ENCODE assay signal across 18 cellular contexts in genomic region chr5:91339053-91339710, GRCh38. TPM values are rescaled to one million over a fixed set of nuclear protein-coding genes. Genes with fewer than 3 reads are reported as not detected.
DNase-seq lines count a peak whose midpoint lies in the region; ATAC-seq, FAIRE-seq and TF ChIP-seq lines count a peak whose summit lies in the region.
"Had no signal": no experiment of that assay in that cellular context is flagged by ENCODE, and none has a peak within 500 bp of the region (broad histone marks: within the 10 kb centered on the region; RNA-seq: fewer than 3 reads in every experiment).

No MANE protein-coding gene starts in this region.

- peak overlapping the region; percentile 64 for H3K27ac Mint-ChIP-seq in WTC11
- H3K27ac Mint-ChIP-seq: activated T-helper 1 cell treated with anti-CD3 and anti-CD28 coated beads, Interleukin-12 subunit alpha, Interleukin-12 subunit beta, Interleukin-2, Interleukin-4 antibody, amounts not matched to agents 30 ng/mL and 10 ng/mL and 1 ng/mL, durations not matched to agents 14 hours and 24 hours and 36 hours; memory B cell had no signal

- H3K9ac ChIP-seq in kidney (ENCODE audit: low read length in 2 of 2) = no peak overlapping the region

- H3K36me3 ChIP-seq in gastroesophageal sphincter (no peaks in the 10 kb centered on the region), stomach (no peaks in the 10 kb centered on the region), kidney (ENCODE audit: control insufficient read depth in 1 of 2, insufficient read depth in 2 of 2, low read length in 2 of 2) (no peaks in the 10 kb centered on the region), esophagus squamous epithelium (no peaks in the 10 kb centered on the region)

- no peaks in the 10 kb centered on the region for H3K4me1 ChIP-seq in right cardiac atrium (ENCODE audit: control insufficient read depth, insufficient read depth, low read length)
- peaks cover 0 to 14% (median 0%) of the 10 kb centered on the region in 3 donors for H3K4me1 ChIP-seq in gastroesophageal sphincter
- H3K4me1 ChIP-seq in stomach = peaks cover 0 to 8% (median 0%) of the 10 kb centered on the region in 4 donors
- no peaks in the 10 kb centered on the region for H3K4me1 ChIP-seq in kidney (ENCODE audit: control insufficient read depth in 1 of 2, insufficient read depth in 1 of 2, low read depth in 1 of 2, low read length in 2 of 2)
- no peaks in the 10 kb centered on the region for H3K4me1 ChIP-seq in esophagus squamous epithelium

- no peaks in the 10 kb centered on the region for H3K27me3 ChIP-seq in right cardiac atrium (ENCODE audit: control insufficient read depth, insufficient read depth)
- H3K27me3 ChIP-seq in gastroesophageal sphincter = no peaks in the 10 kb centered on the region
- H3K27me3 ChIP-seq in stomach = no peaks in the 10 kb centered on the region
- H3K27me3 ChIP-seq in esophagus squamous epithelium = no peaks in the 10 kb centered on the region

- no peak for FAIRE-seq in kidney (lab: Jason Lieb, UNC)
- FAIRE-seq: A204.1, GM12891, small intestine had no signal

- H3K4me3 Mint-ChIP-seq in WTC11 = peak overlapping the region; percentile 12; the same call in 1 of the 2 replicates
- H3K4me3 Mint-ChIP-seq: activated T-helper 1 cell treated with anti-CD3 and anti-CD28 coated beads, Interleukin-12 subunit alpha, Interleukin-12 subunit beta, Interleukin-2, Interleukin-4 antibody, amounts not matched to agents 30 ng/mL and 10 ng/mL and 1 ng/mL, durations not matched to agents 14 hours and 24 hours and 36 hours; memory B cell; neural crest cell had no signal

- peaks cover 11% of the 10 kb centered on the region for H3K36me3 Mint-ChIP-seq in WTC11
- H3K36me3 Mint-ChIP-seq: memory B cell had no signal

- no peaks in the 10 kb centered on the region for H3K27me3 Mint-ChIP-seq in WTC11 (ENCODE audit: low read depth)

- CTCF ChIA-PET in WTC11 (lab: Charles Lee) = interaction anchor here (0.9 to 1.0 kb wide), 2 partner anchors 46 to 80 kb away, joined by 3 to 4 read pairs; no protein-coding TSS in a partner anchor

- H3K9me3 ChIP-seq in right cardiac atrium (ENCODE audit: control insufficient read depth, low read length) = no peaks in the 10 kb centered on the region
- H3K9me3 ChIP-seq in gastroesophageal sphincter = no peaks in the 10 kb centered on the region
- no peaks in the 10 kb centered on the region for H3K9me3 ChIP-seq in stomach
- H3K9me3 ChIP-seq in kidney (ENCODE audit: control insufficient read depth in 1 of 2, low read length in 2 of 2) = no peaks in the 10 kb centered on the region
- H3K9me3 ChIP-seq in esophagus squamous epithelium = no peaks in the 10 kb centered on the region

- no peak for TF ChIP-seq POLR2A in gastroesophageal sphincter (IDR thresholded peaks at IDR 0.05)
- no peak for TF ChIP-seq POLR2A in stomach (IDR thresholded peaks at IDR 0.05)
- no peak for TF ChIP-seq POLR2A in esophagus squamous epithelium (IDR thresholded peaks at IDR 0.05)

- no peak for TF ChIP-seq EP300 in gastroesophageal sphincter (IDR thresholded peaks at IDR 0.05)
- no peak for TF ChIP-seq EP300 in stomach (IDR thresholded peaks at IDR 0.05)

- H3K27ac ChIP-seq in right cardiac atrium (ENCODE audit: low read length) (no peak overlapping the region), gastroesophageal sphincter (no peak overlapping the region), stomach (no peak overlapping the region), kidney (ENCODE audit: low read depth in 2 of 2, low read length in 2 of 2) (no peak overlapping the region), esophagus squamous epithelium (no peak overlapping the region)

- H3K9me3 Mint-ChIP-seq in WTC11 = peaks cover 12% of the 10 kb centered on the region
- H3K9me3 Mint-ChIP-seq: activated T-helper 1 cell treated with anti-CD3 and anti-CD28 coated beads, Interleukin-12 subunit alpha, Interleukin-12 subunit beta, Interleukin-2, Interleukin-4 antibody, amounts not matched to agents 30 ng/mL and 10 ng/mL and 1 ng/mL, durations not matched to agents 14 hours and 24 hours and 36 hours; memory B cell; neural crest cell had no signal

- no peak overlapping the region for H3K4me3 ChIP-seq in right cardiac atrium (ENCODE audit: low read length)
- H3K4me3 ChIP-seq in gastroesophageal sphincter = no peak overlapping the region
- H3K4me3 ChIP-seq in stomach = no peak overlapping the region
- no peak overlapping the region for H3K4me3 ChIP-seq in kidney (ENCODE audit: low read length in 2 of 2)
- H3K4me3 ChIP-seq in esophagus squamous epithelium = no peak overlapping the region

- TF ChIP-seq CTCF in WTC11 (IDR thresholded peaks at IDR 0.05) (no peak), gastroesophageal sphincter (IDR thresholded peaks at IDR 0.05) (no peak), stomach (IDR thresholded peaks at IDR 0.05) (no peak), kidney (IDR thresholded peaks at IDR 0.05; ENCODE audit: borderline replicate concordance, extremely low read depth, insufficient read depth) (no peak), esophagus squamous epithelium (IDR thresholded peaks at IDR 0.05) (no peak)

- WGBS in right cardiac atrium = 78% methylated on average over 3 of the region's 3 CpGs
- 14 to 38% methylated on average over 3 of the region's 3 CpGs for WGBS in gastroesophageal sphincter (ENCODE audit: low coverage in 1 of 2), 2 donors
- 58 to 71% (median 63%) methylated on average over 3 of the region's 3 CpGs for WGBS in stomach, 5 donors
- WGBS in esophagus squamous epithelium, 2 donors = 21 to 32% methylated on average over 3 of the region's 3 CpGs

- POLR2A ChIA-PET in WTC11 (lab: Charles Lee) = interaction anchor here (0.8 to 1.1 kb wide), 3 partner anchors 10 to 44 kb away, joined by 3 to 6 read pairs (median 4); partner anchors contain the start of gene ARRDC3

- ATAC-seq in right cardiac atrium (peak; percentile 31 to 39), left ventricle myocardium superior (no peak), WTC11 (peak; percentile 90), gastroesophageal sphincter (peak; percentile 39)

- H3K4me1 Mint-ChIP-seq in WTC11 = peaks cover 35% of the 10 kb centered on the region
- H3K4me1 Mint-ChIP-seq: memory B cell had no signal

- DNase-seq in right cardiac atrium = no peak
- DNase-seq in left ventricle myocardium superior = no peak
- no peak for DNase-seq in WTC11 (ENCODE audit: low spot score)
- DNase-seq in stomach = no peak
- DNase-seq in kidney = no peak
- DNase-seq in NAMALWA (ENCODE audit: low spot score) = no peak
- no peak for DNase-seq in esophagus squamous epithelium (lab: John Stamatoyannopoulos, UW)
- DNase-seq: activated CD4-positive, alpha-beta T cell treated with anti-CD3 and anti-CD28 coated beads, Interleukin-2, amount 50 U/mL, for 4 hours; aorta; NCI-H187 treated with DMSO at 0.1 percent for 48 hours; NCI-H524 treated with DMSO at 0.1 percent for 48 hours; small intestine had no signal

- intact Hi-C loops in right cardiac atrium (cut with DNase I) = no loop called here
- intact Hi-C loops in left ventricle myocardium superior (cut with micrococcal nuclease) = no loop called here
- intact Hi-C loops in stomach (cut with DNase I; ENCODE audit: low total_unique reads) = no loop called here
- intact Hi-C loops in kidney (cut with DNase I) = no loop called here
- intact Hi-C loops in esophagus squamous epithelium (cut with DNase I) = no loop called here

TF ChIP-seq in WTC11, 78 proteins besides CTCF, POLR2A, EP300 and RAD21 (continues in another document):
- TF ChIP-seq NFE2L1 (CRISPR knock-in tag; IDR thresholded peaks at IDR 0.05) (no peak), HMGXB4 (CRISPR knock-in tag; IDR thresholded peaks at IDR 0.05) (no peak), ZNF263 (CRISPR knock-in tag; IDR thresholded peaks at IDR 0.05; ENCODE audit: low read depth) (no peak), NR2C2 (CRISPR knock-in tag; IDR thresholded peaks at IDR 0.05) (no peak), ATF2 (CRISPR knock-in tag; IDR thresholded peaks at IDR 0.05; ENCODE audit: borderline replicate concordance, low read depth) (no peak), IRF2 (CRISPR knock-in tag; IDR thresholded peaks at IDR 0.05; ENCODE audit: borderline replicate concordance, low read depth) (no peak), TEAD4 (CRISPR knock-in tag; IDR thresholded peaks at IDR 0.05) (no peak), EMX1 (CRISPR knock-in tag; IDR thresholded peaks at IDR 0.05) (no peak), JUN (CRISPR knock-in tag; IDR thresholded peaks at IDR 0.05) (no peak)

RNA-seq across cellular contexts. Expression of gene ARRDC3, which starts 43.9 kb away (rescaled TPM):
- total RNA-seq in right cardiac atrium (10 to 100 TPM; 20.1 to 28.9 (median 25.5) TPM), left ventricle myocardium superior (16.5 TPM), WTC11 (2021) (10.3 to 25.1 TPM (median 21.8 TPM) in 3 replicates), gastroesophageal sphincter (10 to 100 TPM; 43.3 to 67.9 (median 56.3) TPM), stomach (100 to 1,000 TPM in 1 of 5 donors, 10 to 100 TPM in 3, 1 to 10 TPM in 1; 8.7 to 188 (median 44.6) TPM), kidney (124 TPM), esophagus squamous epithelium (10 to 100 TPM; 35.4 to 64.8 (median 54.7) TPM)
- polyA plus RNA-seq in right cardiac atrium (8.2 TPM), stomach (10 to 100 TPM; 16.4 to 26.0 (median 24.1) TPM), kidney (ENCODE audit: insufficient read depth, low read depth, low replicate concordance) (18.4 TPM)
